In genomic region chr9:120464857-120465421, GRCh38 we compare ENCODE assay signal across 6 cellular contexts.
"Had no signal": no experiment of that assay in that cellular context is flagged by ENCODE, and none has a peak within 500 bp of the region (broad histone marks: within the 10 kb centered on the region; RNA-seq: fewer than 3 reads in every experiment).

No MANE protein-coding gene starts in this region.

- H3K27me3 Mint-ChIP-seq: IgD-negative memory B cell had no signal

- H3K9me3 Mint-ChIP-seq: GM23338, H9, IgD-negative memory B cell had no signal

- H3K4me3 Mint-ChIP-seq: GM23338, H9, IgD-negative memory B cell had no signal

- H3K4me3 ChIP-seq: GM23338 had no signal

- H2AFZ ChIP-seq: GM23338 had no signal

- H3K27ac Mint-ChIP-seq: GM23338, IgD-negative memory B cell had no signal

- ATAC-seq: GM23338 had no signal

- H3K4me2 ChIP-seq: GM23338 had no signal

- DNase-seq: H9, HCEC 1CT had no signal

- FAIRE-seq: H1, HTR-8/SVneo had no signal
